ENCODE assay signal across 8 cellular contexts in genomic region chr17:73901661-73902415, GRCh38.
DNase-seq lines count a peak whose midpoint lies in the region; ATAC-seq and TF ChIP-seq lines count a peak whose summit lies in the region.

No MANE protein-coding gene starts in this region.

- WGBS in upper lobe of left lung, 2 donors, result 4 to 6% methylated on average over 30 to 49 of the region's 49 CpGs

- TF ChIP-seq POLR2A in upper lobe of left lung (IDR thresholded peaks at IDR 0.05), result no peak

- H3K4me1 ChIP-seq in mucosa of rectum (ENCODE audit: control insufficient read depth in 2 of 2, insufficient read depth in 2 of 2, low read length in 2 of 2) (peaks cover 0 to 6% of the 10 kb centered on the region in 2 donors), upper lobe of left lung (peaks cover 0 to 13% (median 10%) of the 10 kb centered on the region in 4 donors)

- H3K27me3 ChIP-seq in mucosa of rectum (ENCODE audit: control insufficient read depth in 2 of 2, insufficient read depth in 2 of 2, low read length in 2 of 2), result peaks cover 26 to 37% of the 10 kb centered on the region in 2 donors
- no peaks in the 10 kb centered on the region for H3K27me3 ChIP-seq in upper lobe of left lung

- no peak for TF ChIP-seq CTCF in upper lobe of left lung (IDR thresholded peaks at IDR 0.05)

- DNase-seq in DMS79 treated with DMSO at 0.1 percent for 48 hours (lab: John Stamatoyannopoulos, UW), result peak; percentile 38
- DNase-seq in NOMO-1 treated with dmso at 0.1 percent for 144 hours (lab: John Stamatoyannopoulos, UW; ENCODE audit: unreplicated experiment), result peak; percentile 73
- peak; percentile 17 for DNase-seq in cerebellum (ENCODE audit: low spot score)
- peak; percentile 65 to 90 for DNase-seq in upper lobe of left lung
- DNase-seq in D341Med (ENCODE audit: low spot score), result no peak
- no peak for DNase-seq in COR-L47 (lab: John Stamatoyannopoulos, UW)
- no peak for DNase-seq in NCI-H1092 treated with DMSO at 0.1 percent for 48 hours (lab: John Stamatoyannopoulos, UW)

- TF ChIP-seq EP300 in upper lobe of left lung (IDR thresholded peaks at IDR 0.05), result no peak

- H3K9me3 ChIP-seq in mucosa of rectum (ENCODE audit: control insufficient read depth in 2 of 2, low read length in 2 of 2), result no peaks in the 10 kb centered on the region
- H3K9me3 ChIP-seq in upper lobe of left lung, result no peaks in the 10 kb centered on the region

- no peak overlapping the region for H3K27ac ChIP-seq in mucosa of rectum (ENCODE audit: low read depth in 2 of 2, low read length in 2 of 2)
- no peak overlapping the region for H3K27ac ChIP-seq in upper lobe of left lung

- H3K36me3 ChIP-seq in mucosa of rectum (ENCODE audit: control insufficient read depth in 2 of 2, insufficient read depth in 2 of 2, low read length in 2 of 2) (no peaks in the 10 kb centered on the region), upper lobe of left lung (no peaks in the 10 kb centered on the region)

- H3K9ac ChIP-seq in mucosa of rectum (ENCODE audit: low read depth in 1 of 2, low read length in 2 of 2), result peak overlapping the region; percentile 5 to 19

- ATAC-seq in upper lobe of left lung (ENCODE audit: low FRiP score in 2 of 2), result peak; percentile 66 to 84

- peak overlapping the region; percentile 53 to 57 for H3K4me3 ChIP-seq in mucosa of rectum (ENCODE audit: low read length in 2 of 2)
- H3K4me3 ChIP-seq in upper lobe of left lung, result peak overlapping the region in 3 of 4 donors; percentile 34 to 52 (median 44)

Comparison
In these comparisons a context has a peak if more than half of its experiments do, and no peak if none do; other contexts are left out.
1. DNase-seq: peak in DMS79 treated with DMSO at 0.1 percent for 48 hours (single experiment), NOMO-1 treated with dmso at 0.1 percent for 144 hours (single experiment), cerebellum (single experiment) and upper lobe of left lung (2 of 2); none in D341Med (single experiment), COR-L47 (single experiment) and NCI-H1092 treated with DMSO at 0.1 percent for 48 hours (single experiment).